8 cellular contexts compared by ENCODE assay signal in the genomic region with DNA sequence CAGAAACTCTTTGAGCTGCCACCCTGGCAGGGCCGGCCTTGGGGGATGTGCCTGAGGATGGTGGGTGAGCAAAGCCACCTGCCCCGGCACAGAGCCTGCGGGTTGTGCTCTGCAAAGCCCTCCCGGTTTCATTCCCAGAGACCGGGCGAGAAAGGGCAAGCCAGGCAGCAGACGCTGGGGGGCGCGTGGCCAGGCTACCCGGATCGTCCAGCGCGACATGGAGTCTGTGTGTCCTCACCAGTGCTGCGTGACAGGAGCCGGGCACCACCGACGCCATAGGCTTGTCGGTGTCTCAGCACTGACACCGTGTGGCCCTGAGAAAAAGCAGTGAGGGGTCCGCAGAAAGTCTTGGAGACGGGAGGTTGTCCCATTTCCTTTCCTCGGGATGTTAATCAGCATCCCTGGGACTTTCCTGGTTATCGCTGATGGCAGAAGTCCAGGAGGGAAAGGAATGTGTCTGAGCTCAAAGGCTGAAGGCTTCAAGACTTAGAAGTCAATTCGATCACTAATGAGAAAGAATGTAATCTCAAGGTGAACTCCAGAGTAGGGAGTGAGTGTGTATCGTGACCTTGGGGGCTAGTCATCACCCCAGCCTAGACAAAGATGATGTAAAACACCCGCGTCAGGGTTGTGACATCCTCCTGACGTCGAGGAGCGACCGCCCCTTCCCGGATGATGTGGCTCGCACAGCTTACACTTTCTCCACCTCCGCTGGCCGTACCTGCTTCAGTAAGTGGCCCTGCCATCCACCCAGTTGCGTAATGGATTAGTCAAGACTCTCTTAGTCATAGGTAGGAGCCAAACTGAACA. TPM values are rescaled to one million over a fixed set of nuclear protein-coding genes. Genes with fewer than 3 reads are reported as not detected.
DNase-seq lines count a peak whose midpoint lies in the region; TF ChIP-seq lines count a peak whose summit lies in the region.

No MANE protein-coding gene starts in this region.

- no peaks in the 10 kb centered on the region; the same call in 1 of the 2 replicates for H3K9me3 ChIP-seq in SJCRH30 (replicated peaks)
- no peaks in the 10 kb centered on the region for H3K9me3 ChIP-seq in cardiac muscle cell (ENCODE audit: low read depth)
- no peaks in the 10 kb centered on the region for H3K9me3 ChIP-seq in ovary

- H3K27ac ChIP-seq in SJCRH30 (no peak overlapping the region), cardiac muscle cell (no peak overlapping the region), ovary (no peak overlapping the region), urinary bladder (ENCODE audit: low read depth) (peak overlapping the region; percentile 29)

- H3K36me3 Mint-ChIP-seq in activated naive CD8-positive, alpha-beta T cell treated with anti-CD3 and anti-CD28 coated beads for 36 hours: no peaks in the 10 kb centered on the region

- H3K27me3 Mint-ChIP-seq in activated naive CD8-positive, alpha-beta T cell treated with anti-CD3 and anti-CD28 coated beads for 36 hours: peaks cover 42% of the 10 kb centered on the region

- TF ChIP-seq CTCF in LNCAP (IDR thresholded peaks at IDR 0.05) (peak; percentile 71), cardiac muscle cell (IDR thresholded peaks at IDR 0.05; ENCODE audit: low read depth, low read length) (peak; percentile 68), ovary (IDR thresholded peaks at IDR 0.05) (peak in 2 of 3 donors; percentile 36 to 56)

- no peak overlapping the region for H3K27ac Mint-ChIP-seq in activated naive CD8-positive, alpha-beta T cell treated with anti-CD3 and anti-CD28 coated beads for 36 hours

- peak overlapping the region; percentile 35 for H3K4me3 Mint-ChIP-seq in activated naive CD8-positive, alpha-beta T cell treated with anti-CD3 and anti-CD28 coated beads for 36 hours

- H3K4me1 ChIP-seq in SJCRH30 (no peaks in the 10 kb centered on the region; the same call in 1 of the 2 replicates), cardiac muscle cell (ENCODE audit: low read depth) (peaks cover 3% of the 10 kb centered on the region), ovary (ENCODE audit: insufficient read depth) (no peaks in the 10 kb centered on the region), urinary bladder (ENCODE audit: insufficient read depth) (no peaks in the 10 kb centered on the region)

- TF ChIP-seq POLR2A in ovary (IDR thresholded peaks at IDR 0.05): no peak

- peak; percentile 78 for DNase-seq in EH (ENCODE audit: low read depth)
- peak; percentile 77 to 80 for DNase-seq in SJCRH30
- peak; percentile 59 for DNase-seq in activated naive CD8-positive, alpha-beta T cell treated with anti-CD3 and anti-CD28 coated beads for 36 hours
- DNase-seq in cardiac muscle cell (ENCODE audit: low read depth in 1 of 2, low spot score in 1 of 2): peak; percentile 76 to 94
- peak; percentile 60 to 80 (median 64) for DNase-seq in ovary
- no peak for DNase-seq in activated gamma-delta T cell treated with Interleukin-2 at 50 U/mL for 16 hours

- no peaks in the 10 kb centered on the region for H3K9me3 Mint-ChIP-seq in activated naive CD8-positive, alpha-beta T cell treated with anti-CD3 and anti-CD28 coated beads for 36 hours

- WGBS in ovary, 3 donors: 3 to 7% (median 6%) methylated on average over 35 to 36 of the region's 36 CpGs
- WGBS in urinary bladder: 12% methylated on average over 36 of the region's 36 CpGs

- no peak for TF ChIP-seq EP300 in ovary (IDR thresholded peaks at IDR 0.05)

- peaks cover 5% of the 10 kb centered on the region for H3K4me1 Mint-ChIP-seq in activated naive CD8-positive, alpha-beta T cell treated with anti-CD3 and anti-CD28 coated beads for 36 hours

- H3K27me3 ChIP-seq in SJCRH30 (no peaks in the 10 kb centered on the region), cardiac muscle cell (no peaks in the 10 kb centered on the region), ovary (no peaks in the 10 kb centered on the region)

- H3K4me3 ChIP-seq in SJCRH30 (no peak overlapping the region), cardiac muscle cell (no peak overlapping the region), ovary (peak overlapping the region; percentile 4), urinary bladder (ENCODE audit: low read depth, low read length) (no peak overlapping the region)

- intact Hi-C loops in ovary (cut with DNase I): loop anchor here in 2 of 4 donors (2.0 to 5.0 kb wide), 2 partner anchors 65 to 68 kb away; no protein-coding TSS in a partner anchor

- no peaks in the 10 kb centered on the region for H3K36me3 ChIP-seq in SJCRH30
- no peaks in the 10 kb centered on the region for H3K36me3 ChIP-seq in cardiac muscle cell
- H3K36me3 ChIP-seq in ovary: no peaks in the 10 kb centered on the region
- H3K36me3 ChIP-seq in urinary bladder (ENCODE audit: insufficient read depth): no peaks in the 10 kb centered on the region

RNA-seq across cellular contexts. Expression of a gene that starts 36.3 kb away (rescaled TPM):
- not detected in 2 replicates for total RNA-seq in SJCRH30 (2014; rRNA removed; shearing (Covaris generic))
- total RNA-seq in activated naive CD8-positive, alpha-beta T cell treated with anti-CD3 and anti-CD28 coated beads for 36 hours: not detected
- total RNA-seq in cardiac muscle cell (0.06 TPM in 1 of 2 replicates, not detected in the other), ovary (under 1 TPM in 1 of 7 donors, not detected in 6; 0.11 TPM), urinary bladder (not detected)
- polyA plus RNA-seq in cardiac muscle cell (not detected in 2 replicates), ovary (under 1 TPM in 1 of 2 donors, not detected in 1; 0.02 TPM), urinary bladder (0.03 TPM)

RNA-seq across cellular contexts. Expression of a gene that starts 37.2 kb away (rescaled TPM):
- not detected in 2 replicates for total RNA-seq in SJCRH30 (2014; rRNA removed; shearing (Covaris generic))
- total RNA-seq in activated naive CD8-positive, alpha-beta T cell treated with anti-CD3 and anti-CD28 coated beads for 36 hours: not detected
- total RNA-seq in cardiac muscle cell (0.03 TPM in 1 of 2 replicates, not detected in the other), ovary (under 1 TPM in 2 of 7 donors, not detected in 5; 0.11 to 0.12 TPM), urinary bladder (not detected)
- polyA plus RNA-seq in cardiac muscle cell (0.16 TPM in 1 of 2 replicates, not detected in the other), ovary (not detected), urinary bladder (0.03 TPM)
